In genomic region chr4:112523764-112524505, GRCh38 we compare ENCODE assay signal across 1 cellular context.
A peak's percentile ranks its signal among the peaks of the same experiment; 100 is the strongest.
TF ChIP-seq lines count a peak whose summit lies in the region.

No MANE protein-coding gene starts in this region.

TF ChIP-seq in K562, 482 proteins besides CTCF, POLR2A, EP300 and RAD21 (continued from another document and continues in another):
- TF ChIP-seq, protein P1, sequence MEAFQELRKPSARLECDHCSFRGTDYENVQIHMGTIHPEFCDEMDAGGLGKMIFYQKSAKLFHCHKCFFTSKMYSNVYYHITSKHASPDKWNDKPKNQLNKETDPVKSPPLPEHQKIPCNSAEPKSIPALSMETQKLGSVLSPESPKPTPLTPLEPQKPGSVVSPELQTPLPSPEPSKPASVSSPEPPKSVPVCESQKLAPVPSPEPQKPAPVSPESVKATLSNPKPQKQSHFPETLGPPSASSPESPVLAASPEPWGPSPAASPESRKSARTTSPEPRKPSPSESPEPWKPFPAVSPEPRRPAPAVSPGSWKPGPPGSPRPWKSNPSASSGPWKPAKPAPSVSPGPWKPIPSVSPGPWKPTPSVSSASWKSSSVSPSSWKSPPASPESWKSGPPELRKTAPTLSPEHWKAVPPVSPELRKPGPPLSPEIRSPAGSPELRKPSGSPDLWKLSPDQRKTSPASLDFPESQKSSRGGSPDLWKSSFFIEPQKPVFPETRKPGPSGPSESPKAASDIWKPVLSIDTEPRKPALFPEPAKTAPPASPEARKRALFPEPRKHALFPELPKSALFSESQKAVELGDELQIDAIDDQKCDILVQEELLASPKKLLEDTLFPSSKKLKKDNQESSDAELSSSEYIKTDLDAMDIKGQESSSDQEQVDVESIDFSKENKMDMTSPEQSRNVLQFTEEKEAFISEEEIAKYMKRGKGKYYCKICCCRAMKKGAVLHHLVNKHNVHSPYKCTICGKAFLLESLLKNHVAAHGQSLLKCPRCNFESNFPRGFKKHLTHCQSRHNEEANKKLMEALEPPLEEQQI (IDR thresholded peaks at IDR 0.05) = 0 out of 2 replicates have a peak, but pooled peaks have one; percentile 28
- TF ChIP-seq NR0B1 (IDR thresholded peaks at IDR 0.05; ENCODE audit: partially characterized antibody) (no peak), HOXB6 (CRISPR knock-in tag; IDR thresholded peaks at IDR 0.05; ENCODE audit: borderline replicate concordance) (no peak), HMGN3 (IDR thresholded peaks at IDR 0.05; ENCODE audit: borderline replicate concordance, extremely low read depth, insufficient read length, low read depth, low read length) (peak; percentile 50), ZNF76 (CRISPR knock-in tag; IDR thresholded peaks at IDR 0.05; ENCODE audit: borderline replicate concordance) (no peak), TAF7 (tag; IDR thresholded peaks at IDR 0.05) (no peak), TSHZ1 (CRISPR knock-in tag; IDR thresholded peaks at IDR 0.05) (no peak), TGIF2 (CRISPR knock-in tag; IDR thresholded peaks at IDR 0.05) (no peak), ZMIZ1 (IDR thresholded peaks at IDR 0.05; ENCODE audit: low read depth in 2 of 2, low read length in 2 of 2) (no peak), MYNN (IDR thresholded peaks at IDR 0.05) (peak; percentile 18; the same call in 1 of the 2 replicates), MYNN (CRISPR knock-in tag; IDR thresholded peaks at IDR 0.05) (no peak), E2F6 (IDR thresholded peaks at IDR 0.05; ENCODE audit: borderline replicate concordance in 1 of 2, extremely low read depth in 1 of 2, insufficient read depth in 1 of 2, insufficient read length in 1 of 2, low read depth in 1 of 2, low read length in 1 of 2, poor library complexity in 1 of 2, severe bottlenecking in 1 of 2) (peak in 1 of 2 experiments; percentile 39), ZNF830 (CRISPR knock-in tag; IDR thresholded peaks at IDR 0.05) (0 out of 2 replicates have a peak, but pooled peaks have one; percentile 33), ZNF668 (CRISPR knock-in tag; IDR thresholded peaks at IDR 0.05) (no peak), CBX1 (IDR thresholded peaks at IDR 0.05; ENCODE audit: low read depth) (no peak), KDM2B (CRISPR knock-in tag; IDR thresholded peaks at IDR 0.05) (peak; percentile 57; the same call in 1 of the 2 replicates), GATA2 (CRISPR knock-in tag; IDR thresholded peaks at IDR 0.05) (no peak), NR3C1 (CRISPR knock-in tag; IDR thresholded peaks at IDR 0.05) (no peak), MAZ (CRISPR knock-in tag; conservative IDR thresholded peaks at IDR 0.05 in 1 of 2, IDR thresholded peaks at IDR 0.05 in 1 of 2) (peak; percentile 14 to 70; a peak in 2 of 4 replicates), MXD1 (CRISPR knock-in tag; IDR thresholded peaks at IDR 0.05; ENCODE audit: borderline replicate concordance, poor library complexity, severe bottlenecking) (no peak), RHOXF2B (CRISPR knock-in tag; conservative IDR thresholded peaks at IDR 0.05) (no peak), CXXC5 (CRISPR knock-in tag; IDR thresholded peaks at IDR 0.05) (peak; percentile 57), EWSR1 (IDR thresholded peaks at IDR 0.05; ENCODE audit: borderline replicate concordance, low read depth, partially characterized antibody) (no peak), OTX1 (CRISPR knock-in tag; IDR thresholded peaks at IDR 0.05) (no peak), RBFOX2 (IDR thresholded peaks at IDR 0.05; ENCODE audit: low read depth, low read length) (no peak; the same call in 1 of the 2 replicates), CREB1 (IDR thresholded peaks at IDR 0.05) (no peak), CREB1 (CRISPR knock-in tag; IDR thresholded peaks at IDR 0.05) (no peak), RAD51 (IDR thresholded peaks at IDR 0.05; ENCODE audit: borderline replicate concordance, low read depth) (no peak), NUFIP1 (IDR thresholded peaks at IDR 0.05; ENCODE audit: partially characterized antibody) (no peak), CCNT2 (IDR thresholded peaks at IDR 0.05; ENCODE audit: borderline replicate concordance, extremely low read depth, insufficient read length, low read depth, low read length) (peak; percentile 55), GTF2A2 (tag; IDR thresholded peaks at IDR 0.05) (no peak), ATF6 (CRISPR knock-in tag; IDR thresholded peaks at IDR 0.05) (no peak)
- TF ChIP-seq, protein P2, sequence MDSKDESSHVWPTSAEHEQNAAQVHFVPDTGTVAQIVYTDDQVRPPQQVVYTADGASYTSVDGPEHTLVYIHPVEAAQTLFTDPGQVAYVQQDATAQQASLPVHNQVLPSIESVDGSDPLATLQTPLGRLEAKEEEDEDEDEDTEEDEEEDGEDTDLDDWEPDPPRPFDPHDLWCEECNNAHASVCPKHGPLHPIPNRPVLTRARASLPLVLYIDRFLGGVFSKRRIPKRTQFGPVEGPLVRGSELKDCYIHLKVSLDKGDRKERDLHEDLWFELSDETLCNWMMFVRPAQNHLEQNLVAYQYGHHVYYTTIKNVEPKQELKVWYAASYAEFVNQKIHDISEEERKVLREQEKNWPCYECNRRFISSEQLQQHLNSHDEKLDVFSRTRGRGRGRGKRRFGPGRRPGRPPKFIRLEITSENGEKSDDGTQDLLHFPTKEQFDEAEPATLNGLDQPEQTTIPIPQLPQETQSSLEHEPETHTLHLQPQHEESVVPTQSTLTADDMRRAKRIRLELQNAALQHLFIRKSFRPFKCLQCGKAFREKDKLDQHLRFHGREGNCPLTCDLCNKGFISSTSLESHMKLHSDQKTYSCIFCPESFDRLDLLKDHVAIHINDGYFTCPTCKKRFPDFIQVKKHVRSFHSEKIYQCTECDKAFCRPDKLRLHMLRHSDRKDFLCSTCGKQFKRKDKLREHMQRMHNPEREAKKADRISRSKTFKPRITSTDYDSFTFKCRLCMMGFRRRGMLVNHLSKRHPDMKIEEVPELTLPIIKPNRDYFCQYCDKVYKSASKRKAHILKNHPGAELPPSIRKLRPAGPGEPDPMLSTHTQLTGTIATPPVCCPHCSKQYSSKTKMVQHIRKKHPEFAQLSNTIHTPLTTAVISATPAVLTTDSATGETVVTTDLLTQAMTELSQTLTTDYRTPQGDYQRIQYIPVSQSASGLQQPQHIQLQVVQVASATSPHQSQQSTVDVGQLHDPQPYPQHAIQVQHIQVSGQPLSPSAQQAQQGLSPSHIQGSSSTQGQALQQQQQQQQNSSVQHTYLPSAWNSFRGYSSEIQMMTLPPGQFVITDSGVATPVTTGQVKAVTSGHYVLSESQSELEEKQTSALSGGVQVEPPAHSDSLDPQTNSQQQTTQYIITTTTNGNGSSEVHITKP (IDR thresholded peaks at IDR 0.05; ENCODE audit: partially characterized antibody) = peak; percentile 69
- TF ChIP-seq, protein P3, sequence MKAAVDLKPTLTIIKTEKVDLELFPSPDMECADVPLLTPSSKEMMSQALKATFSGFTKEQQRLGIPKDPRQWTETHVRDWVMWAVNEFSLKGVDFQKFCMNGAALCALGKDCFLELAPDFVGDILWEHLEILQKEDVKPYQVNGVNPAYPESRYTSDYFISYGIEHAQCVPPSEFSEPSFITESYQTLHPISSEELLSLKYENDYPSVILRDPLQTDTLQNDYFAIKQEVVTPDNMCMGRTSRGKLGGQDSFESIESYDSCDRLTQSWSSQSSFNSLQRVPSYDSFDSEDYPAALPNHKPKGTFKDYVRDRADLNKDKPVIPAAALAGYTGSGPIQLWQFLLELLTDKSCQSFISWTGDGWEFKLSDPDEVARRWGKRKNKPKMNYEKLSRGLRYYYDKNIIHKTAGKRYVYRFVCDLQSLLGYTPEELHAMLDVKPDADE (conservative IDR thresholded peaks at IDR 0.05; ENCODE audit: control insufficient read depth, low read depth, low read length) = no peak
- TF ChIP-seq, protein P4, sequence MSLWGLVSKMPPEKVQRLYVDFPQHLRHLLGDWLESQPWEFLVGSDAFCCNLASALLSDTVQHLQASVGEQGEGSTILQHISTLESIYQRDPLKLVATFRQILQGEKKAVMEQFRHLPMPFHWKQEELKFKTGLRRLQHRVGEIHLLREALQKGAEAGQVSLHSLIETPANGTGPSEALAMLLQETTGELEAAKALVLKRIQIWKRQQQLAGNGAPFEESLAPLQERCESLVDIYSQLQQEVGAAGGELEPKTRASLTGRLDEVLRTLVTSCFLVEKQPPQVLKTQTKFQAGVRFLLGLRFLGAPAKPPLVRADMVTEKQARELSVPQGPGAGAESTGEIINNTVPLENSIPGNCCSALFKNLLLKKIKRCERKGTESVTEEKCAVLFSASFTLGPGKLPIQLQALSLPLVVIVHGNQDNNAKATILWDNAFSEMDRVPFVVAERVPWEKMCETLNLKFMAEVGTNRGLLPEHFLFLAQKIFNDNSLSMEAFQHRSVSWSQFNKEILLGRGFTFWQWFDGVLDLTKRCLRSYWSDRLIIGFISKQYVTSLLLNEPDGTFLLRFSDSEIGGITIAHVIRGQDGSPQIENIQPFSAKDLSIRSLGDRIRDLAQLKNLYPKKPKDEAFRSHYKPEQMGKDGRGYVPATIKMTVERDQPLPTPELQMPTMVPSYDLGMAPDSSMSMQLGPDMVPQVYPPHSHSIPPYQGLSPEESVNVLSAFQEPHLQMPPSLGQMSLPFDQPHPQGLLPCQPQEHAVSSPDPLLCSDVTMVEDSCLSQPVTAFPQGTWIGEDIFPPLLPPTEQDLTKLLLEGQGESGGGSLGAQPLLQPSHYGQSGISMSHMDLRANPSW (CRISPR knock-in tag; IDR thresholded peaks at IDR 0.05) = no peak
